9 cellular contexts compared by ENCODE assay signal in the genomic region with DNA sequence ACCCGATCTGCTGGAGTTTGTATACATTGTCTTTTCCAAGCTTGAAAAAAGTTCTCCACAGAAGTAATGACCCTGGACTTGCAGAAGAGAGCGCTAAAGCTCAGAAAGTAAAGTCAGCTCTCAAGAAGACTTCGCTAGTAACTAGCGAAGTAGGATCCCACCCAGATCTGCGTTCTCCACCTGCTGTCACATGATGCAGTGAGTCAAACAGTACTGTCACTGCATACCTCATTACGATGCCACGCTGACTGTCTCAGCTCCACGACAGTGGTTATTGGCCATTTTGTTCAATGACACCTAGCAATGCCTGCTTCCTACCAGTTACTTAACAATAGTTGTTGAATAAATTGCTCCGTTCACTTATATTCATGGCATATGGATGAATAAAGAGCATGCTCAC. TPM values are rescaled to one million over a fixed set of nuclear protein-coding genes. Genes with fewer than 3 reads are reported as not detected.
DNase-seq lines count a peak whose midpoint lies in the region; ATAC-seq, FAIRE-seq and TF ChIP-seq lines count a peak whose summit lies in the region.
"Had no signal": no experiment of that assay in that cellular context is flagged by ENCODE, and none has a peak within 500 bp of the region (broad histone marks: within the 10 kb centered on the region; RNA-seq: fewer than 3 reads in every experiment).

No MANE protein-coding gene starts in this region.

- no peak overlapping the region for H3K4me2 ChIP-seq in neural cell (ENCODE audit: low read length)
- H3K4me2 ChIP-seq: BLaER1 had no signal

- no peaks in the 10 kb centered on the region for H3K36me3 ChIP-seq in neural cell (ENCODE audit: insufficient read depth, low read length)
- H3K36me3 ChIP-seq: BLaER1 had no signal

- no peaks in the 10 kb centered on the region for H3K9me2 ChIP-seq in neural cell (ENCODE audit: insufficient read depth, low read length)

- H3K4me3 ChIP-seq in neural cell (ENCODE audit: low read length) = no peak overlapping the region
- H3K4me3 ChIP-seq: BLaER1 had no signal

- H4K20me1 ChIP-seq in neural cell (ENCODE audit: insufficient read depth) = no peaks in the 10 kb centered on the region
- H4K20me1 ChIP-seq: BLaER1 had no signal

- no peak overlapping the region for H2AFZ ChIP-seq in neural cell (ENCODE audit: low read depth, low read length)

- peak; percentile 95 for FAIRE-seq in H54 (lab: Jason Lieb, UNC)

- no peak for TF ChIP-seq POLR2A in H54 (IDR thresholded peaks at IDR 0.05; ENCODE audit: low read depth, low read length)

- no peaks in the 10 kb centered on the region for H3K79me2 ChIP-seq in neural cell (replicated peaks; ENCODE audit: insufficient read depth, low read length)

- peak; percentile 94 for ATAC-seq in esophagus mucosa

- no peaks in the 10 kb centered on the region for H3K9me3 ChIP-seq in neural cell (ENCODE audit: low read length)
- H3K9me3 ChIP-seq: BLaER1 had no signal

- H3F3A ChIP-seq in neural cell (ENCODE audit: insufficient read depth, low read length, poor library complexity, severe bottlenecking) = no peaks in the 10 kb centered on the region

- peak; percentile 18 for DNase-seq in NCI-H2227 (lab: John Stamatoyannopoulos, UW; ENCODE audit: unreplicated experiment)
- no peak for DNase-seq in NCI-H2227 treated with DMSO at 0.1 percent for 48 hours (lab: John Stamatoyannopoulos, UW)
- DNase-seq in H54 (ENCODE audit: insufficient read length, low spot score) = peak; percentile 86
- peak; percentile 50 for DNase-seq in MV-4-11 (lab: John Stamatoyannopoulos, UW)
- DNase-seq in SW 1271 (lab: John Stamatoyannopoulos, UW) = peak; percentile 59 to 75
- DNase-seq in activated effector memory CD4-positive, alpha-beta T cell treated with Interleukin-2 at 50 U/mL for 16 hours = no peak

- no peak overlapping the region for H3K9ac ChIP-seq in neural cell (ENCODE audit: low read length)
- H3K9ac ChIP-seq: BLaER1 had no signal

- TF ChIP-seq EP300 in neural cell (conservative IDR thresholded peaks at IDR 0.05; ENCODE audit: poor library complexity, severe bottlenecking) = no peak

- H3K27me3 ChIP-seq in neural cell (ENCODE audit: insufficient read depth, low read depth, low read length) = no peaks in the 10 kb centered on the region
- H3K27me3 ChIP-seq: BLaER1 had no signal

- TF ChIP-seq RAD21 in neural cell (conservative IDR thresholded peaks at IDR 0.05) = peak; percentile 87

- peak; percentile 82 for TF ChIP-seq CTCF in neural cell (IDR thresholded peaks at IDR 0.05; ENCODE audit: poor library complexity, severe bottlenecking)

- no peak overlapping the region for H3K27ac ChIP-seq in neural cell (ENCODE audit: low read length)
- H3K27ac ChIP-seq: BLaER1 had no signal

TF ChIP-seq in neural cell, 6 proteins besides CTCF, POLR2A, EP300 and RAD21:
- TF ChIP-seq, protein P1, sequence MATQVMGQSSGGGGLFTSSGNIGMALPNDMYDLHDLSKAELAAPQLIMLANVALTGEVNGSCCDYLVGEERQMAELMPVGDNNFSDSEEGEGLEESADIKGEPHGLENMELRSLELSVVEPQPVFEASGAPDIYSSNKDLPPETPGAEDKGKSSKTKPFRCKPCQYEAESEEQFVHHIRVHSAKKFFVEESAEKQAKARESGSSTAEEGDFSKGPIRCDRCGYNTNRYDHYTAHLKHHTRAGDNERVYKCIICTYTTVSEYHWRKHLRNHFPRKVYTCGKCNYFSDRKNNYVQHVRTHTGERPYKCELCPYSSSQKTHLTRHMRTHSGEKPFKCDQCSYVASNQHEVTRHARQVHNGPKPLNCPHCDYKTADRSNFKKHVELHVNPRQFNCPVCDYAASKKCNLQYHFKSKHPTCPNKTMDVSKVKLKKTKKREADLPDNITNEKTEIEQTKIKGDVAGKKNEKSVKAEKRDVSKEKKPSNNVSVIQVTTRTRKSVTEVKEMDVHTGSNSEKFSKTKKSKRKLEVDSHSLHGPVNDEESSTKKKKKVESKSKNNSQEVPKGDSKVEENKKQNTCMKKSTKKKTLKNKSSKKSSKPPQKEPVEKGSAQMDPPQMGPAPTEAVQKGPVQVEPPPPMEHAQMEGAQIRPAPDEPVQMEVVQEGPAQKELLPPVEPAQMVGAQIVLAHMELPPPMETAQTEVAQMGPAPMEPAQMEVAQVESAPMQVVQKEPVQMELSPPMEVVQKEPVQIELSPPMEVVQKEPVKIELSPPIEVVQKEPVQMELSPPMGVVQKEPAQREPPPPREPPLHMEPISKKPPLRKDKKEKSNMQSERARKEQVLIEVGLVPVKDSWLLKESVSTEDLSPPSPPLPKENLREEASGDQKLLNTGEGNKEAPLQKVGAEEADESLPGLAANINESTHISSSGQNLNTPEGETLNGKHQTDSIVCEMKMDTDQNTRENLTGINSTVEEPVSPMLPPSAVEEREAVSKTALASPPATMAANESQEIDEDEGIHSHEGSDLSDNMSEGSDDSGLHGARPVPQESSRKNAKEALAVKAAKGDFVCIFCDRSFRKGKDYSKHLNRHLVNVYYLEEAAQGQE (IDR thresholded peaks at IDR 0.05; ENCODE audit: borderline replicate concordance) = no peak
- peak; percentile 92 for TF ChIP-seq SMC3 (conservative IDR thresholded peaks at IDR 0.05; ENCODE audit: poor library complexity)

RNA-seq across cellular contexts. Expression of a gene that starts 29.7 kb away (rescaled TPM):
- 71.4 TPM for total RNA-seq in esophagus mucosa
- polyA plus RNA-seq in neural cell = 1,191 and 2,117 TPM in 2 replicates
- polyA minus RNA-seq in neural cell = 196 and 357 TPM in 2 replicates

Comparison
In these comparisons a context has a peak if more than half of its experiments do, and no peak if none do; other contexts are left out.
1. DNase-seq: peak in NCI-H2227 (single experiment), H54 (single experiment), MV-4-11 (single experiment) and SW 1271 (2 of 2); none in NCI-H2227 treated with DMSO at 0.1 percent for 48 hours (single experiment) and activated effector memory CD4-positive, alpha-beta T cell treated with Interleukin-2 at 50 U/mL for 16 hours (single experiment).